In genomic region chr17:69743091-69743490, GRCh38 we compare ENCODE assay signal across 18 cellular contexts.
"Had no signal": no experiment of that assay in that cellular context is flagged by ENCODE, and none has a peak within 500 bp of the region (broad histone marks: within the 10 kb centered on the region; RNA-seq: fewer than 3 reads in every experiment).

No MANE protein-coding gene starts in this region.

- H3K36me3 ChIP-seq: breast epithelium, heart left ventricle, lower lobe of right lung, ovary, sigmoid colon had no signal

- H3K27me3 ChIP-seq: breast epithelium, heart left ventricle, ovary, sigmoid colon had no signal

- H3K9me3 ChIP-seq: breast epithelium, lower lobe of right lung, ovary, sigmoid colon had no signal

- H3K27ac ChIP-seq: breast epithelium, heart left ventricle, lower lobe of right lung, ovary, sigmoid colon had no signal

- ATAC-seq: activated CD8-positive, alpha-beta T cell treated with anti-CD3 and anti-CD28 coated beads for 36 hours; activated T-cell treated with anti-CD3 and anti-CD28 coated beads, Interleukin-2, amount 50 U/mL, for 4 hours; heart left ventricle; left cardiac atrium; lower lobe of right lung; stimulated activated effector memory CD8-positive, alpha-beta T cell treated with anti-CD3 and anti-CD28 coated beads, Interleukin-12 subunit alpha, Interleukin-12 subunit beta, amount 100 ng/mL, for 72 hours; WTC11 had no signal

- H3K4me3 ChIP-seq: breast epithelium, heart left ventricle, lower lobe of right lung, ovary, sigmoid colon had no signal

- DNase-seq: activated CD4-positive, alpha-beta T cell treated with anti-CD3 and anti-CD28 coated beads for 48 hours; activated CD8-positive, alpha-beta T cell treated with anti-CD3 and anti-CD28 coated beads for 36 hours; activated effector memory CD4-positive, alpha-beta T cell treated with Interleukin-2 at 50 U/mL for 16 hours; activated T-cell treated with anti-CD3 and anti-CD28 coated beads, Interleukin-2, amount 50 U/mL, for 4 hours; heart left ventricle; immature natural killer cell; left cardiac atrium; lower lobe of right lung; midbrain; ovary; sigmoid colon; stimulated activated CD4-positive, alpha-beta T cell treated with anti-CD3 and anti-CD28 coated beads, Interleukin-2, amount 100 ng/mL, for 24 hours; T-helper 2 cell had no signal

- H3K4me1 ChIP-seq: breast epithelium, heart left ventricle, lower lobe of right lung, sigmoid colon had no signal

- FAIRE-seq: frontal cortex, TTC549 had no signal
